ENCODE assay signal across 1 cellular context in the genomic region with DNA sequence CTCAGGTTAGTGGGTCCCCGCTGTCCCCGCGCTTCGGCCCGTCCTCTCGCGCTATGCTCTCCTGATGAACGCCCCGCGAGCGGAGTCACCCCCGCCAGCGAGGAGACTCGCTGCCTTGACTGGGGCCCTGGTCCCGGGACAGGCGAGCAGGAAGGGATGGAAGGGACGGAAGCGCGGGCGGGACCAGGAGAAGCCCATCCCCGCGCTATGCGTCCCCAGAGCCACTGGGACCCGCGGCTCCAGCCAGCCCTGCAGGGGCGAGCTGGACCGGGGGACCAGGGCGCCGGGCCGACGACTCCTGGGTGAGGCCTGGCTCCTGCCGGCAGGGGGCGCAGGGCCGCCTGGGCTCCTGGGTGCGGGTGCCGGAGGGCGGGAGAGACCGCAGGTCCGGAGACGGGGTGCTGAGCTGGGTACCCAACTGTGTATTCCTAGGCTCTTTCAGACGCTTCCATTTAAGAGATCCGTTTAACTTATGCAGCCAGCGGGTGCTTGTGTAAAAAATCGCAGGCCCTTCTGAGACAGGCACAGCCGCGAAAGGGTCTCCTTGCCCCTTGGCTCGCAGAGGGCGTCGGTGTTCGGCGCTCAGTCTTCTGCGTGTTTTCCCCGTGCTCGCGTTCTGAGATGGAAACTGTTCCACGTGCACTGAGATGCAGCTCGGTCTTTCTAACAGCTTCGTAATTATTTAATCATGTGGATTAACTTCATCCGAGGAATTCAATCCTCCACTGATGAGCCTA.
TF ChIP-seq lines count a peak whose summit lies in the region.

No MANE protein-coding gene starts in this region.

TF ChIP-seq in A549, 52 proteins besides CTCF, POLR2A, EP300 and RAD21 (continued from another document):
- TF ChIP-seq BCL3 (IDR thresholded peaks at IDR 0.05) = no peak
- TF ChIP-seq HDAC2 (IDR thresholded peaks at IDR 0.05) = no peak
- peak; percentile 66; the same call in 1 of the 2 replicates for TF ChIP-seq PHF8 (IDR thresholded peaks at IDR 0.05; ENCODE audit: borderline replicate concordance, low read depth)
- TF ChIP-seq TP53 (CRISPR knock-in tag; IDR thresholded peaks at IDR 0.05) = no peak
